Comparison of ENCODE assay signal across 25 cellular contexts in the genomic region with DNA sequence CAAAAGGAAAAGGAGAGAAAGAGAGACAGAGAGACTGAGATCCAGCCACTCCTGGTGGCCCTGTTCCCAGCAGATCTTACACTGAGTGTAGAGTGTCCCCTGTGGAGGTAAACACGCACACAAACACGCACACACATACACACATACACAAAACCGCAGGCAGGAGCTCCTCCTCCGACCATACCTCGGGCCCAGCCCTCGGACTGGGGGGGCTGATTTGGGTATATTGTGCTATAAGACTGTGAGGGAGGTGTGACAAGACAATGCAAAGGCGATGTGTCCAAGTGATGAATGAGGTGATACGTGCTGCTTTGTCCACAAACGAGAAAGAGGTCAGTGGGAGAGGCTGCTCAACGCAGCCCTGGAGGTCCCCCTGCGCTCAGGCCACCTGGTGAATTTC. TPM values are rescaled to one million over a fixed set of nuclear protein-coding genes. Genes with fewer than 3 reads are reported as not detected.
DNase-seq lines count a peak whose midpoint lies in the region; ATAC-seq, FAIRE-seq and TF ChIP-seq lines count a peak whose summit lies in the region.
"Had no signal": no experiment of that assay in that cellular context is flagged by ENCODE, and none has a peak within 500 bp of the region (broad histone marks: within the 10 kb centered on the region; RNA-seq: fewer than 3 reads in every experiment).

No MANE protein-coding gene starts in this region.

- H3K79me1 ChIP-seq in H1 (ENCODE audit: low read depth, low read length), result no peaks in the 10 kb centered on the region

- H3K4me3 ChIP-seq in H1 (ENCODE audit: extremely low read depth in 1 of 4, insufficient read depth in 2 of 4, low read depth in 3 of 4, low read length in 4 of 4), result no peak overlapping the region
- H3K4me3 ChIP-seq in osteoblast (ENCODE audit: insufficient read depth, low read length), result no peak overlapping the region
- H3K4me3 ChIP-seq: BLaER1, GM23248 had no signal

- no peak overlapping the region for H2BK5ac ChIP-seq in H1 (ENCODE audit: low read depth, low read length)

- H3K9ac ChIP-seq in H1 (replicated peaks in 1 of 4; ENCODE audit: extremely low read depth in 1 of 4, low read depth in 3 of 4, low read length in 3 of 4), result no peak overlapping the region; a peak in 1 of 7 replicates
- H3K9ac ChIP-seq: BLaER1, GM23248 had no signal

- H3K18ac ChIP-seq in H1 (ENCODE audit: extremely low read depth, low read length), result no peak overlapping the region

- no peak overlapping the region for H4K8ac ChIP-seq in H1 (ENCODE audit: extremely low read depth, insufficient read depth, low read length)

- no peak overlapping the region for H2BK15ac ChIP-seq in H1 (ENCODE audit: low read length)

- FAIRE-seq in H1 (lab: Jason Lieb, UNC), result no peak
- FAIRE-seq: A204.1, D721Med, GM12891, GM18507 had no signal

- H3K4me1 ChIP-seq in H1 (replicated peaks in 1 of 4; ENCODE audit: control insufficient read depth in 3 of 4, insufficient read depth in 4 of 4, low read length in 3 of 4), result 0 out of 7 replicates have a peak, but pooled peaks cover 0 to 2% (median 0%) of the 10 kb centered on the region in 4 experiments
- no peaks in the 10 kb centered on the region for H3K4me1 ChIP-seq in osteoblast (ENCODE audit: insufficient read depth, low read length)
- H3K4me1 ChIP-seq: BLaER1, Caco-2 had no signal

- H3K9me3 ChIP-seq in H1 (ENCODE audit: insufficient read depth in 2 of 2, low read depth in 1 of 2, low read length in 1 of 2), result no peaks in the 10 kb centered on the region
- H3K9me3 ChIP-seq in osteoblast (ENCODE audit: low read depth, low read length), result no peaks in the 10 kb centered on the region
- H3K9me3 ChIP-seq: BLaER1, Caco-2 had no signal

- no peak for ATAC-seq in activated T-cell treated with anti-CD3 and anti-CD28 coated beads, Interleukin-2, amount 50 U/mL, for 72 hours (replicated peaks in 1 of 2)
- no peak for ATAC-seq in GM21447 (IDR thresholded peaks at IDR 0.05; ENCODE audit: unreplicated experiment)
- ATAC-seq: CD8-positive, alpha-beta T cell; HCT116 had no signal

- H3K36me3 Mint-ChIP-seq in activated T-cell treated with anti-CD3 and anti-CD28 coated beads, Interleukin-2, amount 50 U/mL, for 24 hours (ENCODE audit: low read depth), result no peaks in the 10 kb centered on the region
- no peaks in the 10 kb centered on the region for H3K36me3 Mint-ChIP-seq in activated T-cell treated with anti-CD3 and anti-CD28 coated beads, Interleukin-2, amount 50 U/mL, for 72 hours (ENCODE audit: insufficient read depth in 2 of 2)

- H3K27me3 ChIP-seq in H1 (replicated peaks in 1 of 4; ENCODE audit: control insufficient read depth in 3 of 4, extremely low read depth in 1 of 4, insufficient read depth in 3 of 4, low read length in 3 of 4) (no peaks in the 10 kb centered on the region), osteoblast (ENCODE audit: insufficient read depth, low read length) (no peaks in the 10 kb centered on the region)
- H3K27me3 ChIP-seq: BLaER1 had no signal

- no peak overlapping the region for H4K5ac ChIP-seq in H1 (ENCODE audit: insufficient read length, low read depth, low read length)

- no peak for TF ChIP-seq RAD21 in H1 (IDR thresholded peaks at IDR 0.05 in 1 of 2, conservative IDR thresholded peaks at IDR 0.05 in 1 of 2; ENCODE audit: low read depth in 2 of 2, low read length in 2 of 2)

- WGBS in H1 (ENCODE audit: extremely low coverage in 1 of 2, insufficient coverage in 1 of 2, insufficient read length in 1 of 2, insufficient replicate concordance in 2 of 2, low coverage in 1 of 2, low lambda C conversion rate in 2 of 2, missing lambda C conversion rate in 1 of 2), 2 experiments, result 85% methylated on average over 11 of the region's 11 CpGs; no CpG with 5 or more reads in 1 of the 2 experiments

- H3K79me2 ChIP-seq in H1 (ENCODE audit: control insufficient read depth in 1 of 2, insufficient read depth in 2 of 2, low read length in 2 of 2) (no peaks in the 10 kb centered on the region), osteoblast (ENCODE audit: insufficient read depth, low read length) (no peaks in the 10 kb centered on the region)

- H3K27me3 Mint-ChIP-seq in activated T-cell treated with anti-CD3 and anti-CD28 coated beads, Interleukin-2, amount 50 U/mL, for 24 hours, result no peaks in the 10 kb centered on the region
- no peaks in the 10 kb centered on the region for H3K27me3 Mint-ChIP-seq in activated T-cell treated with anti-CD3 and anti-CD28 coated beads, Interleukin-2, amount 50 U/mL, for 72 hours (ENCODE audit: low read depth)
- H3K27me3 Mint-ChIP-seq: CD4-positive, CD25-positive, alpha-beta regulatory T cell had no signal

- H3K4me1 Mint-ChIP-seq in activated T-cell treated with anti-CD3 and anti-CD28 coated beads, Interleukin-2, amount 50 U/mL, for 24 hours (ENCODE audit: low read depth), result peaks cover 7% of the 10 kb centered on the region
- H3K4me1 Mint-ChIP-seq in activated T-cell treated with anti-CD3 and anti-CD28 coated beads, Interleukin-2, amount 50 U/mL, for 72 hours (ENCODE audit: low read depth), result peaks cover 8% of the 10 kb centered on the region
- H3K4me1 Mint-ChIP-seq: B cell; CD4-positive, CD25-positive, alpha-beta regulatory T cell had no signal

- TF ChIP-seq CTCF in H1 (IDR thresholded peaks at IDR 0.05; ENCODE audit: control extremely low read depth in 1 of 3, insufficient read depth in 1 of 3, low read depth in 1 of 3, low read length in 3 of 3), result no peak
- TF ChIP-seq CTCF in osteoblast (IDR thresholded peaks at IDR 0.05; ENCODE audit: extremely low read depth, low read depth, low read length), result no peak

- H3K36me3 ChIP-seq in H1 (ENCODE audit: control insufficient read depth in 2 of 4, insufficient read depth in 4 of 4, low read length in 3 of 4) (peaks cover 2 to 27% (median 8%) of the 10 kb centered on the region in 4 experiments; a peak in 6 of 8 replicates), osteoblast (ENCODE audit: insufficient read depth, low read length) (peaks cover 9% of the 10 kb centered on the region)

- TF ChIP-seq EP300 in H1 (IDR thresholded peaks at IDR 0.05; ENCODE audit: borderline replicate concordance in 1 of 2, low read depth in 2 of 2, low read length in 2 of 2), result no peak

- no peak overlapping the region for H3K4me3 Mint-ChIP-seq in activated T-cell treated with anti-CD3 and anti-CD28 coated beads, Interleukin-2, amount 50 U/mL, for 24 hours
- H3K4me3 Mint-ChIP-seq in activated T-cell treated with anti-CD3 and anti-CD28 coated beads, Interleukin-2, amount 50 U/mL, for 72 hours, result no peak overlapping the region
- H3K4me3 Mint-ChIP-seq: B cell; CD4-positive, CD25-positive, alpha-beta regulatory T cell; CD8-positive, alpha-beta T cell; H9 had no signal

- no peaks in the 10 kb centered on the region for H3K9me3 Mint-ChIP-seq in activated T-cell treated with anti-CD3 and anti-CD28 coated beads, Interleukin-2, amount 50 U/mL, for 24 hours
- no peaks in the 10 kb centered on the region for H3K9me3 Mint-ChIP-seq in activated T-cell treated with anti-CD3 and anti-CD28 coated beads, Interleukin-2, amount 50 U/mL, for 72 hours
- H3K9me3 Mint-ChIP-seq: CD8-positive, alpha-beta T cell; H9 had no signal

- no peak for TF ChIP-seq POLR2A in H1 (IDR thresholded peaks at IDR 0.05; ENCODE audit: control extremely low read depth in 1 of 2, low read depth in 2 of 2, low read length in 2 of 2)

- H3K23ac ChIP-seq in H1 (ENCODE audit: insufficient read length), result no peak overlapping the region

- H3K4ac ChIP-seq in H1 (replicated peaks; ENCODE audit: insufficient read length, low read depth, low read length), result no peak overlapping the region

- no peak overlapping the region for H2AK5ac ChIP-seq in H1 (ENCODE audit: low read depth, low read length)

- no peak overlapping the region for H4K91ac ChIP-seq in H1 (replicated peaks; ENCODE audit: insufficient read length, low read length)

- no peak overlapping the region for H2BK12ac ChIP-seq in H1 (ENCODE audit: low read depth, low read length)

- H2BK20ac ChIP-seq in H1 (ENCODE audit: low read length), result no peak overlapping the region

- H3K27ac Mint-ChIP-seq in activated T-cell treated with anti-CD3 and anti-CD28 coated beads, Interleukin-2, amount 50 U/mL, for 24 hours, result peak overlapping the region; percentile 20
- no peak overlapping the region for H3K27ac Mint-ChIP-seq in activated T-cell treated with anti-CD3 and anti-CD28 coated beads, Interleukin-2, amount 50 U/mL, for 72 hours
- H3K27ac Mint-ChIP-seq: B cell; CD4-positive, CD25-positive, alpha-beta regulatory T cell; CD8-positive, alpha-beta T cell had no signal

- CTCF ChIA-PET in H1 (lab: Charles Lee; ENCODE audit: partially characterized antibody), result no interaction called here

- H3K14ac ChIP-seq in H1 (ENCODE audit: insufficient read length), result no peak overlapping the region

- POLR2A ChIA-PET in H1 (lab: Charles Lee; ENCODE audit: partially characterized antibody), result no interaction called here

- no peak overlapping the region for H3K4me2 ChIP-seq in H1 (ENCODE audit: insufficient read depth in 1 of 2, low read depth in 2 of 2, low read length in 2 of 2)
- H3K4me2 ChIP-seq in osteoblast (ENCODE audit: insufficient read depth, low read length), result no peak overlapping the region
- H3K4me2 ChIP-seq: BLaER1 had no signal

- no peak overlapping the region for H3K56ac ChIP-seq in H1 (replicated peaks; ENCODE audit: insufficient read length, low read depth, low read length)

- H3K27ac ChIP-seq in H1 (ENCODE audit: low read depth, low read length) (0 out of 2 replicates have a peak overlapping the region, but pooled peaks have one; percentile 7), osteoblast (ENCODE audit: low read depth, low read length) (no peak overlapping the region)
- H3K27ac ChIP-seq: 22Rv1, BLaER1, C4-2B, GM23248 had no signal

- no peak for DNase-seq in activated T-cell treated with anti-CD3 and anti-CD28 coated beads, Interleukin-2, amount 50 U/mL, for 24 hours
- DNase-seq in activated T-cell treated with anti-CD3 and anti-CD28 coated beads, Interleukin-2, amount 50 U/mL, for 72 hours, result no peak
- DNase-seq in H1 (ENCODE audit: low read depth in 1 of 2, low spot score in 2 of 2) (no peak), osteoblast (ENCODE audit: insufficient read length, low spot score, missing footprints) (peak; percentile 45), RPMI8226 (no peak), dedifferentiated amniotic fluid mesenchymal stem cell (ENCODE audit: extremely low spot score) (no peak)
- DNase-seq: Caco-2; CD4-positive, CD25-positive, alpha-beta regulatory T cell; CD8-positive, alpha-beta T cell; DMS 273 treated with DMSO at 0.1 percent for 48 hours; DMS79; EL; GDM1; GM23248; H9 had no signal

- no peak overlapping the region for H2BK120ac ChIP-seq in H1 (replicated peaks; ENCODE audit: low read depth, low read length)

- H3K23me2 ChIP-seq in H1 (ENCODE audit: low read depth, low read length), result no peaks in the 10 kb centered on the region

- H2AFZ ChIP-seq in H1 (ENCODE audit: low read length), result no peak overlapping the region
- no peak overlapping the region for H2AFZ ChIP-seq in osteoblast (ENCODE audit: low read length)
- H2AFZ ChIP-seq: GM23248 had no signal

- H4K20me1 ChIP-seq in H1 (replicated peaks in 1 of 2; ENCODE audit: control insufficient read depth in 1 of 2, insufficient read depth in 2 of 2, low read length in 2 of 2) (peaks cover 0 to 3% of the 10 kb centered on the region in 2 experiments), osteoblast (ENCODE audit: insufficient read depth, low read length) (no peaks in the 10 kb centered on the region)
- H4K20me1 ChIP-seq: BLaER1 had no signal

RNA-seq across cellular contexts. Expression of a gene that starts 48.6 kb away (rescaled TPM):
- 10 to 100 TPM; 38.9 to 39.8 TPM for total RNA-seq in activated T-cell treated with anti-CD3 and anti-CD28 coated beads, Interleukin-2, amount 50 U/mL, for 72 hours
- 41.3 and 42.8 TPM in 2 replicates for total RNA-seq in H1 (2021; fragmentation: NEBNext Ultra II Directional; extraction: Animal tissue kit (Norgen Biotek cat#: 25700))
- polyA plus RNA-seq in H1 (2011; rRNA removed), result 5.5 and 7.2 TPM in 2 replicates
- 6.8 TPM for polyA plus RNA-seq in H1 (2011; cell fraction: cytosol; rRNA removed)
- polyA plus RNA-seq in H1 (2011; cell fraction: nucleus; rRNA removed), result 10.4 TPM
- polyA plus RNA-seq in H1 (2012, experiment 1 of 2), result 10.0 to 15.1 TPM (median 12.2 TPM) in 4 replicates
- 0.45 TPM for polyA plus RNA-seq in H1 (2012, experiment 2 of 2)
- polyA plus RNA-seq in H1 (2013, experiment 1 of 2), result 13.3 TPM
- polyA plus RNA-seq in H1 (2013, experiment 2 of 2), result 12.7 TPM
- 21.8 and 32.7 TPM in 2 replicates for polyA minus RNA-seq in H1 (2011; rRNA and poly(A)+ RNA removed)
- polyA minus RNA-seq in H1 (2011; cell fraction: cytosol; rRNA and poly(A)+ RNA removed), result 17.3 TPM
- 22.8 TPM for polyA minus RNA-seq in H1 (2011; cell fraction: nucleus; rRNA and poly(A)+ RNA removed)
- total RNA-seq in osteoblast, result 13.0 and 15.0 TPM in 2 replicates

RNA-seq across cellular contexts. Expression of a gene that starts 55.4 kb away (rescaled TPM):
- 1 to 10 TPM; 4.0 to 4.2 TPM for total RNA-seq in activated T-cell treated with anti-CD3 and anti-CD28 coated beads, Interleukin-2, amount 50 U/mL, for 72 hours
- 58.1 and 58.8 TPM in 2 replicates for total RNA-seq in H1 (2021; fragmentation: NEBNext Ultra II Directional; extraction: Animal tissue kit (Norgen Biotek cat#: 25700))
- 13.4 and 19.8 TPM in 2 replicates for polyA plus RNA-seq in H1 (2011; rRNA removed)
- 15.9 TPM for polyA plus RNA-seq in H1 (2011; cell fraction: cytosol; rRNA removed)
- polyA plus RNA-seq in H1 (2011; cell fraction: nucleus; rRNA removed), result 15.7 TPM
- 31.8 to 45.5 TPM (median 37.5 TPM) in 4 replicates for polyA plus RNA-seq in H1 (2012, experiment 1 of 2)
- polyA plus RNA-seq in H1 (2012, experiment 2 of 2), result 41.8 TPM
- polyA plus RNA-seq in H1 (2013, experiment 1 of 2), result 26.2 TPM
- polyA plus RNA-seq in H1 (2013, experiment 2 of 2), result 26.2 TPM
- polyA minus RNA-seq in H1 (2011; rRNA and poly(A)+ RNA removed), result 22.5 and 25.9 TPM in 2 replicates
- polyA minus RNA-seq in H1 (2011; cell fraction: cytosol; rRNA and poly(A)+ RNA removed), result 36.0 TPM
- polyA minus RNA-seq in H1 (2011; cell fraction: nucleus; rRNA and poly(A)+ RNA removed), result 20.8 TPM
- total RNA-seq in osteoblast, result 14.4 and 17.0 TPM in 2 replicates
